ENCODE assay signal across 26 cellular contexts in the genomic region with DNA sequence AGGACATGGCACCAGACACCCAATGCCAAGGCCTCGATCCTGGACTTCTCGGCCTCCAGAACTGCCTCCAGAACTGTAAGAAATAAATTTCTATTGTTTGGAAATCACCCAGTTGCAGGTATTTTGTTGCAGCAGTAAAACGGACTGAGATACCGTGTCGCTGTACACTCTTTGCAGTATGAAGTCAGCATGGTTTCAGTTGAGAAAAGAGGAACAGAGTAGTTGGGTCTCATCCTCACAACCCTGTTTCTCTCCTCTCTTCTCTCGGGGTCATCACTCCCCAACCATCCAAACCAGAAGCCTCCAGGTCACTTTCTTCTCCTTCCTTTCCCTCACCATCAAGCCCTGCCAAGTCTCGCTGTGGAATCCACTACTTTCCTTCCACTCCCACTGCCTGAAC.
"Had no signal": no experiment of that assay in that cellular context is flagged by ENCODE, and none has a peak within 500 bp of the region (broad histone marks: within the 10 kb centered on the region; RNA-seq: fewer than 3 reads in every experiment).

No MANE protein-coding gene starts in this region.

- H3K36me3 ChIP-seq: ascending aorta, SJCRH30 had no signal

- H3K9me3 ChIP-seq: ascending aorta, body of pancreas, SJCRH30, SK-N-SH had no signal

- H3K4me1 ChIP-seq: SJCRH30 had no signal

- DNase-seq: activated CD4-positive, alpha-beta T cell treated with anti-CD3 and anti-CD28 coated beads for 48 hours; activated CD4-positive, alpha-beta T cell treated with anti-CD3 and anti-CD28 coated beads, Interleukin-2, amount 50 U/mL, for 4 hours; activated CD4-positive, CD25-positive, alpha-beta regulatory T cell treated with anti-CD3 and anti-CD28 coated beads, Interleukin-2, amount 50 U/mL, for 72 hours; activated CD8-positive, alpha-beta memory T cell treated with anti-CD3 and anti-CD28 coated beads, Interleukin-2, amount 50 U/mL, for 48 hours; activated CD8-positive, alpha-beta T cell treated with anti-CD3 and anti-CD28 coated beads, Interleukin-2, amount 10 ng/mL, durations not matched to agents 7 days and 5 days; activated effector memory CD4-positive, alpha-beta T cell treated with anti-CD3 and anti-CD28 coated beads, Interleukin-2, amount 50 U/mL, for 16 hours; activated naive CD4-positive, alpha-beta T cell treated with Interleukin-2 at 50 U/mL for 16 hours; activated naive CD8-positive, alpha-beta T cell treated with anti-CD3 and anti-CD28 coated beads, Interleukin-2, amount 50 U/mL, for 24 hours; activated T-cell treated with anti-CD3 and anti-CD28 coated beads, Interleukin-2, amount 50 U/mL, for 1 hour; amniotic stem cell; body of pancreas; Kasumi-1; KBM-7; NCI-H1105; NCI-H1436; NCI-H1694 treated with DMSO at 0.1 percent for 48 hours; NCI-H2029 treated with DMSO at 0.1 percent for 48 hours; NCI-H510A treated with DMSO at 0.1 percent for 48 hours; NCI-H69; NK-92 treated with Interleukin-12 subunit alpha and Interleukin-12 subunit beta, amount 100 ng/mL, for 24 hours; SJCRH30; SK-N-SH; SW 1271 had no signal

- H3K4me3 ChIP-seq: ascending aorta, body of pancreas, SJCRH30 had no signal

- H3K27ac ChIP-seq: ascending aorta, body of pancreas, SJCRH30 had no signal

- H3K27me3 ChIP-seq: ascending aorta, body of pancreas, SJCRH30 had no signal

- ATAC-seq: activated CD8-positive, alpha-beta T cell treated with anti-CD3 and anti-CD28 coated beads, Interleukin-2, amount 10 ng/mL, durations not matched to agents 7 days and 5 days; activated naive CD4-positive, alpha-beta T cell treated with anti-CD3 and anti-CD28 coated beads, Interleukin-2, amount 50 U/mL, for 72 hours; activated naive CD8-positive, alpha-beta T cell treated with anti-CD3 and anti-CD28 coated beads, Interleukin-2, amount 50 U/mL, for 24 hours; body of pancreas; WTC11 had no signal

- H3K4me2 ChIP-seq: SK-N-SH had no signal

- H3K9ac ChIP-seq: SK-N-SH had no signal
